In the genomic region with DNA sequence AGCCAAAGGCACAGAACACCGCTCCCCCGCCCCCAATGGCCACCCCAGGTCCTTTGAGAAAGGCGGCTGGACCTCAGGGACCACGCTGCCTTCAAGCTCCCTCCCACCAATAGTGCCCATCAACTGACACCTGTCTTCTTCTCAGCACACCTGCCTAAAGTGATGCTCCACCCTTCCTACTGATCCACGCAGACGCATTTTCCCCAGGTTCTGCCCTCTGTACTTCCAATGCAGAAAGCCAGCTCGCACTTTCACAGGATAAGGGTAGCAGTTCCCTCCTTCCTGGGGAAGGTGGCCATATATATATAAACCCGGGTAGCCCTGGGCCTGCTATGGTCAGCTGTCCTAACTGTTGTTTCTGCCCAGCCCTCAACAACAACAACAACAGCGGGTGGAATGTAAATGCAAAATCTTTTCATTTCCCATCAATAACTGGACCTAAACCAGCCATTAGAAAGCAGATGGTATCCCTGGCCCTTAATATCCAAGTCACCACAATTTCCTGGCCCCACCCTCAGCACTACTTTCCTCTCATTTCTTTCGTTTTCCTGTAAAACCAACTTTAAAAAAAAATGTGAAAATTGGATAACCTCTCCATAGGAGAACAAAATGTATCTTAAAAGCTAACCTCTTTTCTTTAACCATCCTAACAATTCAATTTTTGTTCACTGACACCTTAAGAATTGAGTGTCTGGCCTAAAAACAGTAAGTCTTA, we compare ENCODE assay signal across 10 cellular contexts. TPM values are rescaled to one million over a fixed set of nuclear protein-coding genes. Genes with fewer than 3 reads are reported as not detected.
DNase-seq lines count a peak whose midpoint lies in the region; ATAC-seq and TF ChIP-seq lines count a peak whose summit lies in the region.
"Had no signal": no experiment of that assay in that cellular context is flagged by ENCODE, and none has a peak within 500 bp of the region (broad histone marks: within the 10 kb centered on the region; RNA-seq: fewer than 3 reads in every experiment).

No MANE protein-coding gene starts in this region.

- peak overlapping the region; percentile 99 for H3K4me3 ChIP-seq in RWPE2 (ENCODE audit: severe bottlenecking)
- peak overlapping the region; percentile 76 for H3K4me3 ChIP-seq in fibroblast of pulmonary artery (replicated peaks; ENCODE audit: low read depth, low read length)
- peak overlapping the region; percentile 86 for H3K4me3 ChIP-seq in skeletal muscle satellite cell (ENCODE audit: low read length)

- peak overlapping the region; percentile 92 for H3K4me2 ChIP-seq in skeletal muscle satellite cell (ENCODE audit: low read length)

- peak overlapping the region; percentile 85 for H3K9ac ChIP-seq in skeletal muscle satellite cell (ENCODE audit: low read depth, low read length)

- H3K27me3 ChIP-seq in RWPE2 (ENCODE audit: insufficient read depth, poor library complexity, severe bottlenecking) (no peaks in the 10 kb centered on the region), skeletal muscle satellite cell (ENCODE audit: control insufficient read depth, insufficient read depth, low read length) (no peaks in the 10 kb centered on the region)

- no peak overlapping the region for H3K27ac ChIP-seq in RWPE2 (ENCODE audit: poor library complexity, severe bottlenecking)
- H3K27ac ChIP-seq: 22Rv1 had no signal

- no peaks in the 10 kb centered on the region for H3K9me3 ChIP-seq in RWPE2 (ENCODE audit: severe bottlenecking)
- H3K9me3 ChIP-seq in skeletal muscle satellite cell (replicated peaks; ENCODE audit: low read length), result no peaks in the 10 kb centered on the region

- peak; percentile 8 for DNase-seq in DMS 273 (lab: John Stamatoyannopoulos, UW; ENCODE audit: unreplicated experiment)
- DNase-seq in DMS 273 treated with DMSO at 0.1 percent for 48 hours (lab: John Stamatoyannopoulos, UW), result no peak
- no peak for DNase-seq in RWPE2 (ENCODE audit: low spot score)
- no peak for DNase-seq in fibroblast of pulmonary artery (ENCODE audit: low read depth)
- no peak for DNase-seq in activated gamma-delta T cell (lab: John Stamatoyannopoulos, UW)
- DNase-seq in ACHN, result no peak
- DNase-seq: foreskin melanocyte had no signal

- in situ Hi-C loops in ACHN (cut with HindIII; ENCODE audit: low pct_ligation_motif_present, low pct_unique_long_range_greater_than_20kb, low sequenced_read_pairs), result no loop called here

- no peaks in the 10 kb centered on the region for H3K36me3 ChIP-seq in RWPE2 (ENCODE audit: low read depth)
- H3K36me3 ChIP-seq in skeletal muscle satellite cell (ENCODE audit: insufficient read depth, low read length), result no peaks in the 10 kb centered on the region

- H3K4me1 ChIP-seq in RWPE2 (ENCODE audit: insufficient read depth, poor library complexity, severe bottlenecking), result peaks cover 11% of the 10 kb centered on the region
- H3K4me1 ChIP-seq in skeletal muscle satellite cell (ENCODE audit: control insufficient read depth, insufficient read depth, low read length), result peaks cover 4% of the 10 kb centered on the region

- ATAC-seq in RWPE2 (ENCODE audit: low read depth), result no peak
- no peak for ATAC-seq in HG02973 (IDR thresholded peaks at IDR 0.05; ENCODE audit: unreplicated experiment)

- TF ChIP-seq CTCF in RWPE2 (IDR thresholded peaks at IDR 0.05; ENCODE audit: poor library complexity, severe bottlenecking), result no peak
- TF ChIP-seq CTCF in fibroblast of pulmonary artery (IDR thresholded peaks at IDR 0.05; ENCODE audit: low read length, missing control alignments), result no peak

RNA-seq across cellular contexts. Expression of a gene that starts 1.7 kb away (rescaled TPM):
- 36.5 and 39.3 TPM in 2 replicates for total RNA-seq in skeletal muscle satellite cell (2012; rRNA removed)
